In genomic region chr7:119783799-119784198, GRCh38 we compare ENCODE assay signal across 12 cellular contexts.
DNase-seq lines count a peak whose midpoint lies in the region; ATAC-seq, FAIRE-seq and TF ChIP-seq lines count a peak whose summit lies in the region.
"Had no signal": no experiment of that assay in that cellular context is flagged by ENCODE, and none has a peak within 500 bp of the region (broad histone marks: within the 10 kb centered on the region; RNA-seq: fewer than 3 reads in every experiment).

No MANE protein-coding gene starts in this region.

- no peak for ATAC-seq in left ventricle myocardium superior
- no peak for ATAC-seq in HG03520 (IDR thresholded peaks at IDR 0.05; ENCODE audit: unreplicated experiment)
- ATAC-seq in HG03565 (IDR thresholded peaks at IDR 0.05; ENCODE audit: unreplicated experiment) = no peak

- no peaks in the 10 kb centered on the region for H3K36me3 ChIP-seq in adrenal gland (replicated peaks in 1 of 2)

- WGBS in adrenal gland, 4 donors = 38 to 45% (median 44%) methylated on average over 1 of the region's 1 CpG

- H3K9me3 ChIP-seq in adrenal gland (replicated peaks in 1 of 3) = no peaks in the 10 kb centered on the region

- DNase-seq in COR-L47 (lab: John Stamatoyannopoulos, UW) = peak; percentile 74
- peak; percentile 29 for DNase-seq in NCI-H1105 (lab: John Stamatoyannopoulos, UW)
- DNase-seq in adrenal gland = peak in 6 of 7 donors; percentile 11 to 49 (median 22)
- DNase-seq in left ventricle myocardium superior = peak; percentile 18
- no peak for DNase-seq in activated T-cell treated with anti-CD3 and anti-CD28 coated beads, Interleukin-2, amount 50 U/mL, for 48 hours
- DNase-seq in frontal cortex (ENCODE audit: low spot score in 2 of 2) = no peak
- DNase-seq: activated gamma-delta T cell treated with Interleukin-2 at 50 U/mL for 16 hours, GDM1, nucleus accumbens had no signal

- no peak for TF ChIP-seq CTCF in adrenal gland (IDR thresholded peaks at IDR 0.05)

- H3K4me1 ChIP-seq in adrenal gland (replicated peaks in 1 of 2) = no peaks in the 10 kb centered on the region

- no peak for TF ChIP-seq POLR2A in adrenal gland (IDR thresholded peaks at IDR 0.05)

- no peaks in the 10 kb centered on the region for H3K27me3 ChIP-seq in adrenal gland

- FAIRE-seq in frontal cortex (lab: Jason Lieb, UNC) = no peak

- no peak overlapping the region for H3K4me3 ChIP-seq in adrenal gland
- H3K4me3 ChIP-seq: lung had no signal

- intact Hi-C loops in adrenal gland (cut with DNase I) = no loop called here
- intact Hi-C loops in left ventricle myocardium superior (cut with micrococcal nuclease) = no loop called here

- no peak overlapping the region for H3K27ac ChIP-seq in adrenal gland

Comparison
In these comparisons a context has a peak if more than half of its experiments do, and no peak if none do; other contexts are left out.
1. DNase-seq: peak in COR-L47 (single experiment), NCI-H1105 (single experiment), adrenal gland (6 of 7) and left ventricle myocardium superior (single experiment); none in activated T-cell treated with anti-CD3 and anti-CD28 coated beads, Interleukin-2, amount 50 U/mL, for 48 hours (0 of 2) and frontal cortex (0 of 2).